Comparison of ENCODE assay signal across 12 cellular contexts in genomic region chr12:27614866-27615265, GRCh38.
"Had no signal": no experiment of that assay in that cellular context is flagged by ENCODE, and none has a peak within 500 bp of the region (broad histone marks: within the 10 kb centered on the region; RNA-seq: fewer than 3 reads in every experiment).

No MANE protein-coding gene starts in this region.

- H3K4me1 ChIP-seq: uterus had no signal

- H3K4me3 ChIP-seq: uterus had no signal

- H3K9me3 ChIP-seq: uterus had no signal

- DNase-seq: activated CD4-positive, alpha-beta T cell treated with anti-CD3 and anti-CD28 coated beads, Interleukin-2, amount 50 U/mL, for 4 hours; activated effector memory CD4-positive, alpha-beta T cell treated with Interleukin-2 at 50 U/mL for 16 hours; activated T-cell treated with anti-CD3 and anti-CD28 coated beads, Interleukin-2, amount 50 U/mL, for 1 hour; amygdala; brain microvascular endothelial cell; cerebellar nuclear complex; endodermal cell; mammary epithelial cell; nephron progenitor cell; stimulated activated CD4-positive, alpha-beta T cell treated with anti-CD3 and anti-CD28 coated beads, Interleukin-15, amount 100 ng/mL, for 24 hours; uterus had no signal

- H3K27me3 ChIP-seq: brain microvascular endothelial cell, uterus had no signal

- H3K27ac ChIP-seq: uterus had no signal

- H3K27me3 Mint-ChIP-seq: activated naive CD8-positive, alpha-beta T cell had no signal

- H3K9me3 Mint-ChIP-seq: endodermal cell, nephron progenitor cell had no signal

- H3K27ac Mint-ChIP-seq: activated naive CD8-positive, alpha-beta T cell; endodermal cell; nephron progenitor cell had no signal

- H3K4me3 Mint-ChIP-seq: activated naive CD8-positive, alpha-beta T cell; endodermal cell; nephron progenitor cell had no signal

- H3K36me3 ChIP-seq: brain microvascular endothelial cell, uterus had no signal
